ENCODE assay signal across 8 cellular contexts in the genomic region with DNA sequence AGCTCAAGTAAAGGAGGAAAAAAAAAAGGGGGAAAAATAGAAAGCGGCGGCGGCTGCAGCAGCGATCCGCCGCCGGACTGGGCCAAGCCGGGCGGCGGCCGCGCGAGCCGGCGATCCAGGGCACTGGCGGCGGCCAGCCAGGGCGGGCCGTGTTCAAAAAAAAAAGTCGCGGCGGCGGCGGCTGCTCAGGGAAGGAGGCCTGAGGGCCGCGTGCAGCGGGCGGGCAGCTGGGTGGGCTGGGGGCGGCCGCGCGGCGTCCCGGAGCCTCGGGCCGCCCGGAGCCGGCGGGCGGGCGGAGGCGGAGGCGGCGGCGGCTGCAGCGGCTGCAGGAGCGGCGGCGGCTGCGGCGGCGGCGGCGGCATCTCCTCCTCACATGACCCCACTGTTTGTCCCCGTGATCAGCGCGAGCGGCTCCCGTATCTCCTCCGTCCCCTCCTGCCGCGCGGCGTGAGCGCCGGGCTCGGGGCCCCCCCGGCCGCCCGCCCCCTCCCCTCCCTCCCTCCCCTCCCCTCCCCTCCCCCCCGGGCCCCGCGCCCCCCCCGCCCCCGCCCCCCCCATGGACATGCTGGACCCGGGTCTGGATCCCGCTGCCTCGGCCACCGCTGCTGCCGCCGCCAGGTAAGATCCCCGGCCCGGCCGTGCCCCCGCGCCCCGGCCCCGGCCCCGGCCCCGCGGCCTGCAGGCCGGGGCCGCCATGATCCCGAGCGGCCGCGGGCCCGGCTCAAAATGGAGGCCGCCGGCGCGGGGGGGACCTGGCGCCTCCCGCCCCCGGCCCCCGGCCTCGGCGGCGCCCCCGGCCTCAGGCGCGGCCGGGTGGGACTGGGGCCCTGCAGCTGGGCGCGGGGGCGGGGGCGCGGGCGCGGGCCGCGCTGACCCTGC. TPM values are rescaled to one million over a fixed set of nuclear protein-coding genes. Genes with fewer than 3 reads are reported as not detected.
DNase-seq lines count a peak whose midpoint lies in the region; ATAC-seq and TF ChIP-seq lines count a peak whose summit lies in the region.

USF2 (plus strand) TSS at position 417 of the 879 bp plus-strand sequence; CDS start at position 557, 140 bp downstream.

- H3K27me3 ChIP-seq in MM.1S (replicated peaks; ENCODE audit: insufficient read depth, low read length) (no peaks in the 10 kb centered on the region), parathyroid adenoma (ENCODE audit: control insufficient read depth, insufficient read depth, low read length) (no peaks in the 10 kb centered on the region)

- H3K4me3 ChIP-seq in MM.1S (ENCODE audit: low read length), result peak within 1 kb of the TSS; percentile 73
- peak within 1 kb of the TSS; percentile 95 for H3K4me3 ChIP-seq in parathyroid adenoma (ENCODE audit: low read depth, low read length)

- no peaks in the 10 kb centered on the region for H4K20me1 ChIP-seq in MM.1S (ENCODE audit: insufficient read depth, low read length)

- H3K79me2 ChIP-seq in MM.1S (ENCODE audit: low read length) (peaks cover 33% of the 10 kb centered on the region), parathyroid adenoma (peaks cover 27% of the 10 kb centered on the region)

- H3K9ac ChIP-seq in MM.1S (ENCODE audit: low read length) (peak within 1 kb of the TSS; percentile 73), parathyroid adenoma (peak within 1 kb of the TSS; percentile 9)

- no peaks in the 10 kb centered on the region for H3K9me2 ChIP-seq in MM.1S (replicated peaks; ENCODE audit: insufficient read depth, low read length)

- H3K9me3 ChIP-seq in MM.1S (replicated peaks; ENCODE audit: insufficient read depth, low read length) (no peaks in the 10 kb centered on the region), parathyroid adenoma (ENCODE audit: control insufficient read depth, low read length) (no peaks in the 10 kb centered on the region)

- H3K36me3 ChIP-seq in MM.1S (replicated peaks; ENCODE audit: insufficient read depth, low read length), result 0 out of 2 replicates have a peak, but pooled peaks cover 2% of the 10 kb centered on the region
- H3K36me3 ChIP-seq in parathyroid adenoma (ENCODE audit: control insufficient read depth, insufficient read depth, low read length), result no peaks in the 10 kb centered on the region

- POLR2A ChIA-PET in T-cell (lab: Charles Lee), result interaction anchor here in 1 of 2 donors (0.5 to 0.7 kb wide), 4 partner anchors 11 to 1973 kb away, joined by 3 to 5 read pairs (median 4); no protein-coding TSS in a partner anchor

- no peaks in the 10 kb centered on the region for H3K9me3 Mint-ChIP-seq in T-cell

- H2AFZ ChIP-seq in MM.1S (ENCODE audit: low read length) (peak within 1 kb of the TSS; percentile 40), parathyroid adenoma (peak within 1 kb of the TSS; percentile 84)

- TF ChIP-seq CTCF in MM.1S (IDR thresholded peaks at IDR 0.05; ENCODE audit: low read length) (no peak), parathyroid adenoma (IDR thresholded peaks at IDR 0.05) (no peak)

- H3K4me2 ChIP-seq in MM.1S (ENCODE audit: low read depth, low read length), result peak within 1 kb of the TSS; percentile 93
- peak within 1 kb of the TSS; percentile 95 for H3K4me2 ChIP-seq in parathyroid adenoma (ENCODE audit: low read length)

- H3K27ac ChIP-seq in MM.1S (ENCODE audit: low read length) (peak within 1 kb of the TSS; percentile 45; the same call in 1 of the 2 replicates), parathyroid adenoma (peak within 1 kb of the TSS; percentile 92)

- peaks cover 46 to 52% (median 47%) of the 10 kb centered on the region in 3 donors for H3K4me1 Mint-ChIP-seq in T-cell

- ATAC-seq in T-cell (replicated peaks in 1 of 4) (peak; percentile 43 to 57 (median 46)), HG03469 (IDR thresholded peaks at IDR 0.05; ENCODE audit: unreplicated experiment) (no peak)

- DNase-seq in DMS53 treated with DMSO at 0.1 percent for 48 hours (lab: John Stamatoyannopoulos, UW; ENCODE audit: unreplicated experiment), result peak; percentile 57
- DNase-seq in H4 (ENCODE audit: low spot score), result peak; percentile 94
- DNase-seq in MM.1S, result peak; percentile 73
- DNase-seq in T-cell, result peak in 33 of 34 experiments; percentile 40 to 70 (median 59)
- DNase-seq in amniotic epithelial cell (ENCODE audit: low read depth), result peak; percentile 72
- peak; percentile 90 for DNase-seq in cardiac septum (ENCODE audit: low spot score)

- peak within 1 kb of the TSS; percentile 87 to 94 (median 90) for H3K4me3 Mint-ChIP-seq in T-cell

- no peaks in the 10 kb centered on the region for H3K27me3 Mint-ChIP-seq in T-cell

- intact Hi-C loops in cardiac septum (cut with DNase I), result loop anchor here (2.0 kb wide), 1 partner anchor 126 kb away; the partner anchor contains the start of gene FXYD7

- H3K36me3 Mint-ChIP-seq in T-cell, result peaks cover 27% of the 10 kb centered on the region

- H3K4me1 ChIP-seq in MM.1S (ENCODE audit: low read length) (no peaks in the 10 kb centered on the region), parathyroid adenoma (peaks cover 20% of the 10 kb centered on the region)

- peak within 1 kb of the TSS; percentile 95 to 99 for H3K27ac Mint-ChIP-seq in T-cell

- CTCF ChIA-PET in T-cell (lab: Charles Lee), result interaction anchor here (0.6 kb wide), 2 partner anchors 126 to 137 kb away, joined by 3 to 6 read pairs; partner anchors contain the start of gene FXYD7 (in 1 of the 2)

- H3F3A ChIP-seq in MM.1S (ENCODE audit: insufficient read depth, low read length), result peaks cover 10% of the 10 kb centered on the region

RNA-seq across cellular contexts. Expression of gene USF2, which starts in this region (rescaled TPM):
- 64.0 and 65.0 TPM in 2 replicates for total RNA-seq in H4 (2014; rRNA removed; shearing (Covaris generic))
- total RNA-seq in T-cell (100 to 1,000 TPM; 207 to 255 (median 249) TPM), cardiac septum (174 TPM)
